17 cellular contexts compared by ENCODE assay signal in genomic region chr17:64410750-64411490, GRCh38. TPM values are rescaled to one million over a fixed set of nuclear protein-coding genes. Genes with fewer than 3 reads are reported as not detected.
DNase-seq lines count a peak whose midpoint lies in the region; ATAC-seq and TF ChIP-seq lines count a peak whose summit lies in the region.
"Had no signal": no experiment of that assay in that cellular context is flagged by ENCODE, and none has a peak within 500 bp of the region (broad histone marks: within the 10 kb centered on the region; RNA-seq: fewer than 3 reads in every experiment).

No MANE protein-coding gene starts in this region.

- H2AFZ ChIP-seq in HCT116 (ENCODE audit: low read depth, low read length, poor library complexity, severe bottlenecking) = no peak overlapping the region

- H3K9ac ChIP-seq in HCT116 (ENCODE audit: low read length) = no peak overlapping the region

- POLR2A ChIA-PET in HCT116 (lab: Charles Lee) (no interaction called here), RWPE1 (lab: Yijun Ruan, JAX; ENCODE audit: low non-redundant PET) (no interaction called here)

- no peaks in the 10 kb centered on the region for H4K20me1 ChIP-seq in HCT116 (ENCODE audit: insufficient read depth)

- intact Hi-C loops in HCT116 (cut with micrococcal nuclease) (loop anchor here (10.0 kb wide), 1 partner anchor 386 kb away; the partner anchor contains the start of gene ICAM2), lower lobe of right lung (cut with DNase I) (loop anchor here (10.0 kb wide), 1 partner anchor 86 kb away; no protein-coding TSS in a partner anchor)

- no peaks in the 10 kb centered on the region for H3K27me3 ChIP-seq in HCT116 (ENCODE audit: insufficient read depth, low read length)
- H3K27me3 ChIP-seq in lower lobe of right lung (ENCODE audit: low read depth) = no peaks in the 10 kb centered on the region
- H3K27me3 ChIP-seq in foreskin keratinocyte = peaks cover 9% of the 10 kb centered on the region
- H3K27me3 ChIP-seq: body of pancreas, esophagus muscularis mucosa, tibial artery had no signal

- H3K36me3 ChIP-seq in HCT116 (ENCODE audit: control insufficient read depth in 1 of 2, insufficient read depth in 2 of 2, low read length in 2 of 2) = no peaks in the 10 kb centered on the region
- H3K36me3 ChIP-seq in lower lobe of right lung = no peaks in the 10 kb centered on the region
- H3K36me3 ChIP-seq: esophagus muscularis mucosa, tibial artery had no signal

- TF ChIP-seq POLR2A in HCT116 (IDR thresholded peaks at IDR 0.05; ENCODE audit: borderline replicate concordance, extremely low read depth, insufficient read depth, insufficient read length) = no peak

- no TSS peak for BruUV-seq in HCT116 (replicated peaks; lab: Mats Ljungman, UMichigan)

- RAD21 ChIA-PET in HCT116 (lab: Charles Lee; ENCODE audit: low non-redundant PET in 1 of 2, low total read pairs in 2 of 2, uncharacterized antibody in 2 of 2, unreplicated experiment in 2 of 2) = no interaction called here

- CTCF ChIA-PET in HCT116 (lab: Charles Lee) = interaction anchor here (1.7 to 5.1 kb wide), 2 partner anchors 9 to 90 kb away, joined by 6 to 33 read pairs; no protein-coding TSS in a partner anchor
- CTCF ChIA-PET in RWPE1 (lab: Yijun Ruan, JAX) = interaction anchor here (0.5 kb wide), 1 partner anchor 193 kb away, joined by 3 read pairs; no protein-coding TSS in a partner anchor

- no peaks in the 10 kb centered on the region for H3K9me2 ChIP-seq in HCT116 (ENCODE audit: insufficient read depth)

- H3K27ac ChIP-seq in HCT116 (ENCODE audit: low read depth, low read length) = no peak overlapping the region
- peak overlapping the region; percentile 78 for H3K27ac ChIP-seq in RWPE1
- peak overlapping the region; percentile 31 for H3K27ac ChIP-seq in lower lobe of right lung
- peak overlapping the region; percentile 17 for H3K27ac ChIP-seq in substantia nigra (ENCODE audit: low read depth, low read length, poor library complexity, severe bottlenecking)
- no peak overlapping the region for H3K27ac ChIP-seq in foreskin keratinocyte
- H3K27ac ChIP-seq: tibial artery had no signal

- H3K4me3 ChIP-seq in HCT116 (replicated peaks in 1 of 2; ENCODE audit: low read depth in 1 of 2, low read length in 2 of 2) = no peak overlapping the region
- H3K4me3 ChIP-seq in lower lobe of right lung = no peak overlapping the region
- H3K4me3 ChIP-seq: body of pancreas, tibial artery had no signal

- H3K4me1 ChIP-seq in HCT116 (ENCODE audit: control insufficient read depth in 1 of 2, insufficient read depth in 2 of 2, low read length in 2 of 2) (peaks cover 4 to 10% of the 10 kb centered on the region in 2 experiments; a peak in 3 of 4 replicates), lower lobe of right lung (peaks cover 42% of the 10 kb centered on the region), foreskin keratinocyte (no peaks in the 10 kb centered on the region)
- H3K4me1 ChIP-seq: body of pancreas had no signal

- no peak overlapping the region for H3K4me2 ChIP-seq in HCT116 (ENCODE audit: low read length)

- H3K9me3 ChIP-seq in HCT116 (ENCODE audit: control insufficient read depth in 1 of 2, insufficient read depth in 1 of 2, low read depth in 1 of 2, low read length in 2 of 2) (no peaks in the 10 kb centered on the region), lower lobe of right lung (no peaks in the 10 kb centered on the region)
- H3K9me3 ChIP-seq: body of pancreas, esophagus muscularis mucosa, tibial artery had no signal

- TF ChIP-seq CTCF in HCT116 (IDR thresholded peaks at IDR 0.05 in 2 of 3, conservative IDR thresholded peaks at IDR 0.05 in 1 of 3; ENCODE audit: borderline replicate concordance in 1 of 3, insufficient read depth in 1 of 3, low read depth in 2 of 3, low read length in 2 of 3) (no peak), RWPE1 (conservative IDR thresholded peaks at IDR 0.05; ENCODE audit: low read depth) (no peak), lower lobe of right lung (IDR thresholded peaks at IDR 0.05) (no peak), foreskin keratinocyte (conservative IDR thresholded peaks at IDR 0.05) (no peak)

- no peaks in the 10 kb centered on the region for H3K79me2 ChIP-seq in HCT116 (ENCODE audit: insufficient read depth, low read length)

- no peak for DNase-seq in HCT116 (ENCODE audit: low read depth, low spot score)
- DNase-seq in RWPE1 (ENCODE audit: low spot score) = no peak
- DNase-seq in lower lobe of right lung = no peak
- DNase-seq in substantia nigra (lab: John Stamatoyannopoulos, UW) = no peak
- DNase-seq in nucleus accumbens (lab: John Stamatoyannopoulos, UW) = no peak
- DNase-seq in foreskin keratinocyte = no peak
- DNase-seq: activated naive CD4-positive, alpha-beta T cell treated with anti-CD3 and anti-CD28 coated beads for 36 hours; body of pancreas; dermis blood vessel endothelial cell; immature natural killer cell; NCI-H146; NCI-H446; nephron progenitor cell; tibial artery had no signal

- ATAC-seq in HCT116 (peak; percentile 18; the same call in 1 of the 2 replicates), lower lobe of right lung (no peak), HG03432 (IDR thresholded peaks at IDR 0.05; ENCODE audit: unreplicated experiment) (no peak), foreskin keratinocyte (no peak)
- ATAC-seq: body of pancreas had no signal

- TF ChIP-seq RAD21 in HCT116 (IDR thresholded peaks at IDR 0.05; ENCODE audit: low read depth) = no peak

TF ChIP-seq in HCT116, 20 proteins besides CTCF, POLR2A, EP300 and RAD21:
- no peak for TF ChIP-seq FOSL1 (IDR thresholded peaks at IDR 0.05; ENCODE audit: low read depth)
- no peak for TF ChIP-seq REST (IDR thresholded peaks at IDR 0.05; ENCODE audit: low read depth)
- TF ChIP-seq ELF1 (IDR thresholded peaks at IDR 0.05; ENCODE audit: borderline replicate concordance, low read depth) = no peak

RNA-seq across cellular contexts. Expression of gene PECAM1, which starts 20.3 kb away (rescaled TPM):
- total RNA-seq in HCT116 (2021; ENCODE audit: unreplicated experiment) (0.42 TPM), lower lobe of right lung (679 TPM), foreskin keratinocyte (not detected in 2 replicates)
- 0.01 and 0.06 TPM in 2 replicates for polyA plus RNA-seq in HCT116 (2012)
- not detected in 2 replicates for polyA plus RNA-seq in foreskin keratinocyte

RNA-seq across cellular contexts. Expression of gene MILR1, which starts 38.0 kb away (rescaled TPM):
- total RNA-seq in HCT116 (2021; ENCODE audit: unreplicated experiment) (3.8 TPM), lower lobe of right lung (19.6 TPM), foreskin keratinocyte (not detected in 2 replicates)
- polyA plus RNA-seq in HCT116 (2012) = 2.5 and 4.0 TPM in 2 replicates
- polyA plus RNA-seq in foreskin keratinocyte = not detected in 2 replicates
- total RNA-seq: SK-MEL-5 had no signal

Comparison
In these comparisons a context has a peak if more than half of its experiments do, and no peak if none do; other contexts are left out.
1. H3K27ac ChIP-seq: peak in RWPE1 (single experiment), lower lobe of right lung (single experiment) and substantia nigra (single experiment); none in HCT116 (single experiment) and foreskin keratinocyte (single experiment).
2. RNA of gene PECAM1, which starts 20.3 kb away (total RNA-seq): 679 TPM in lower lobe of right lung (single experiment); 0.42 TPM in HCT116 (single experiment) and not detected in foreskin keratinocyte; every median in the first group is over 100 times any median in the second.